ENCODE assay signal across 24 cellular contexts in the genomic region with DNA sequence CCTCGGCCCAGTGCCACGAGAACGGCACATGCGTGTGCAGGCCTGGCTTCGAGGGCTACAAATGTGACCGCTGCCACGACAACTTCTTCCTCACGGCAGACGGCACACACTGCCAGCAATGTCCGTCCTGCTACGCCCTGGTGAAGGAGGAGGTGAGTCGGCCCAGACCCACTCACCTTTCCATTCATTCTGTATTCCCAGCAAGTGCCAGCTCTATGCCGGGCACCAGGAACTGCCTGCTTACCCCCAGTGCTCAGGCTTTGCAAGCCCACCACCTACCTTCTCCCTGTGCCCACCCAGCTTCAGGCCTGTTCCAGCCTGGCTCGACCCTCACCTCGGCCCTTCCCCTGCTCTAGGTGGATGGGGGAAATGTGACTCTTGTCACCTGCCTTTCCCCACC.
"Had no signal": no experiment of that assay in that cellular context is flagged by ENCODE, and none has a peak within 500 bp of the region (broad histone marks: within the 10 kb centered on the region; RNA-seq: fewer than 3 reads in every experiment).

No MANE protein-coding gene starts in this region.

- H3K27ac ChIP-seq: colonic mucosa, epithelial cell of prostate, esophagus muscularis mucosa, foreskin keratinocyte, gastroesophageal sphincter, heart left ventricle, hepatocyte, left lung, lower lobe of right lung had no signal

- H3K79me2 ChIP-seq: hepatocyte had no signal

- H3K4me1 ChIP-seq: colonic mucosa, esophagus muscularis mucosa, foreskin keratinocyte, gastroesophageal sphincter, left lung, lower lobe of right lung had no signal

- H3K36me3 ChIP-seq: colonic mucosa, esophagus muscularis mucosa, gastroesophageal sphincter, heart left ventricle, left lung, lower lobe of right lung had no signal

- H3K27ac Mint-ChIP-seq: dendritic cell treated with granulocyte-macrophage colony-stimulating factor and Interleukin-4, amounts not matched to agents 40 ng/mL and 50 ng/mL, for 4 days; mesothelial cell of epicardium; naive B cell had no signal

- ATAC-seq: foreskin keratinocyte, gastroesophageal sphincter, heart left ventricle, left cardiac atrium, left lung, left ventricle myocardium superior, lower lobe of right lung, mucosa of descending colon had no signal

- H3K4me3 Mint-ChIP-seq: dendritic cell treated with granulocyte-macrophage colony-stimulating factor and Interleukin-4, amounts not matched to agents 40 ng/mL and 50 ng/mL, for 4 days; mesothelial cell of epicardium; naive B cell had no signal

- H3K4me2 ChIP-seq: hepatocyte had no signal

- H3K9me3 ChIP-seq: colonic mucosa, esophagus muscularis mucosa, gastroesophageal sphincter, heart left ventricle, left lung, lower lobe of right lung, mucosa of descending colon had no signal

- H3K4me3 ChIP-seq: colonic mucosa, esophagus muscularis mucosa, gastroesophageal sphincter, heart left ventricle, hepatocyte, left lung, lower lobe of right lung, mucosa of descending colon had no signal

- FAIRE-seq: endometrium, frontal cortex, islet of Langerhans, keratinocyte had no signal

- H2AFZ ChIP-seq: hepatocyte had no signal

- H3K4me1 Mint-ChIP-seq: mesothelial cell of epicardium, naive B cell had no signal

- H3K36me3 Mint-ChIP-seq: mesothelial cell of epicardium, naive B cell had no signal

- H3K27me3 Mint-ChIP-seq: dendritic cell treated with granulocyte-macrophage colony-stimulating factor and Interleukin-4, amounts not matched to agents 40 ng/mL and 50 ng/mL, for 4 days had no signal

- DNase-seq: colonic mucosa; cortex of kidney; effector memory CD4-positive, alpha-beta T cell; erythroblast; foreskin keratinocyte; heart left ventricle; hypothalamus; left cardiac atrium; left lung; left ventricle myocardium superior; lower lobe of right lung; mesenchymal stem cell; mucosa of descending colon; naive B cell had no signal

- H3K9me3 Mint-ChIP-seq: dendritic cell treated with granulocyte-macrophage colony-stimulating factor and Interleukin-4, amounts not matched to agents 40 ng/mL and 50 ng/mL, for 4 days; mesothelial cell of epicardium had no signal

- H3K27me3 ChIP-seq: colonic mucosa, heart left ventricle, hepatocyte had no signal
